Comparison of ENCODE assay signal across 22 cellular contexts in genomic region chr20:48219306-48219705, GRCh38.
"Had no signal": no experiment of that assay in that cellular context is flagged by ENCODE, and none has a peak within 500 bp of the region (broad histone marks: within the 10 kb centered on the region; RNA-seq: fewer than 3 reads in every experiment).

No MANE protein-coding gene starts in this region.

- ATAC-seq: effector memory CD8-positive, alpha-beta T cell; esophagus mucosa; foreskin keratinocyte; gastrocnemius medialis; gastroesophageal sphincter; heart left ventricle had no signal

- H3K27me3 ChIP-seq: colonic mucosa, esophagus muscularis mucosa, gastrocnemius medialis, gastroesophageal sphincter had no signal

- DNase-seq: colonic mucosa; cortex of kidney; dermis blood vessel endothelial cell; dorsolateral prefrontal cortex; effector CD4-positive, alpha-beta T cell; effector CD8-positive, alpha-beta T cell; effector memory CD4-positive, alpha-beta T cell; effector memory CD8-positive, alpha-beta T cell; endodermal cell; erythroblast; esophagus squamous epithelium; foreskin fibroblast; foreskin keratinocyte; foreskin melanocyte; gastrocnemius medialis; glutamatergic neuron; heart left ventricle had no signal

- H3K36me3 ChIP-seq: colonic mucosa, esophagus muscularis mucosa, esophagus squamous epithelium, gastrocnemius medialis, gastroesophageal sphincter, heart left ventricle had no signal

- H3K9me3 ChIP-seq: colonic mucosa, esophagus muscularis mucosa, esophagus squamous epithelium, gastrocnemius medialis, gastroesophageal sphincter, heart left ventricle had no signal

- H3K27ac ChIP-seq: colonic mucosa, coronary artery, dorsolateral prefrontal cortex, epithelial cell of prostate, esophagus muscularis mucosa, esophagus squamous epithelium, foreskin keratinocyte, gastrocnemius medialis, gastroesophageal sphincter, heart left ventricle had no signal

- H3K4me1 ChIP-seq: colonic mucosa, foreskin keratinocyte, gastrocnemius medialis, gastroesophageal sphincter, heart left ventricle had no signal

- H3K4me3 ChIP-seq: colonic mucosa, coronary artery, dorsolateral prefrontal cortex, esophagus muscularis mucosa, esophagus squamous epithelium, gastrocnemius medialis, gastroesophageal sphincter, heart left ventricle had no signal
